1 cellular context compared by ENCODE assay signal in genomic region chr17:17028878-17029535, GRCh38.
A peak's percentile ranks its signal among the peaks of the same experiment; 100 is the strongest.
TF ChIP-seq lines count a peak whose summit lies in the region.

No MANE protein-coding gene starts in this region.

TF ChIP-seq in H1, 55 proteins besides CTCF, POLR2A, EP300 and RAD21:
- TF ChIP-seq CHD2 (IDR thresholded peaks at IDR 0.05; ENCODE audit: low read length): no peak
- TF ChIP-seq HDAC2 (IDR thresholded peaks at IDR 0.05; ENCODE audit: borderline replicate concordance in 1 of 2, low read depth in 2 of 2, low read length in 2 of 2): 0 out of 4 replicates have a peak, but pooled peaks of 1 of the 2 experiments have one; percentile 30
- no peak for TF ChIP-seq CHD7 (IDR thresholded peaks at IDR 0.05; ENCODE audit: insufficient replicate concordance, low read length)
- no peak for TF ChIP-seq MAX (IDR thresholded peaks at IDR 0.05)
- peak; percentile 92 for TF ChIP-seq KDM1A (IDR thresholded peaks at IDR 0.05; ENCODE audit: borderline replicate concordance, low read length)
- peak; percentile 58 for TF ChIP-seq TEAD4 (IDR thresholded peaks at IDR 0.05; ENCODE audit: low read depth, low read length)
- TF ChIP-seq TCF12 (IDR thresholded peaks at IDR 0.05; ENCODE audit: low read depth, low read length): peak; percentile 84
